ENCODE assay signal across 25 cellular contexts in genomic region chr5:127599321-127599720, GRCh38. TPM values are rescaled to one million over a fixed set of nuclear protein-coding genes. Genes with fewer than 3 reads are reported as not detected.
"Had no signal": no experiment of that assay in that cellular context is flagged by ENCODE, and none has a peak within 500 bp of the region (broad histone marks: within the 10 kb centered on the region; RNA-seq: fewer than 3 reads in every experiment).

No MANE protein-coding gene starts in this region.

- H3K27me3 ChIP-seq: esophagus squamous epithelium, hepatocyte, tibial nerve, upper lobe of right lung, vagina had no signal

- H3K36me3 Mint-ChIP-seq: naive thymus-derived CD4-positive, alpha-beta T cell had no signal

- H3K9me3 Mint-ChIP-seq: neural crest cell had no signal

- H3K36me3 ChIP-seq: esophagus squamous epithelium, tibial nerve, upper lobe of right lung, vagina had no signal

- H3K27ac ChIP-seq: epithelial cell of prostate, esophagus squamous epithelium, hepatocyte, tibial nerve, upper lobe of right lung, vagina had no signal

- H3K4me1 ChIP-seq: esophagus squamous epithelium, upper lobe of right lung, vagina had no signal

- H3K4me3 Mint-ChIP-seq: naive thymus-derived CD4-positive, alpha-beta T cell; neural crest cell had no signal

- H3K27ac Mint-ChIP-seq: naive thymus-derived CD4-positive, alpha-beta T cell had no signal

- H3K9me3 ChIP-seq: esophagus squamous epithelium, tibial nerve, upper lobe of right lung, vagina had no signal

- H3K4me3 ChIP-seq: esophagus squamous epithelium, hepatocyte, smooth muscle cell, tibial nerve, upper lobe of right lung, vagina had no signal

- DNase-seq: cortex of kidney; effector memory CD4-positive, alpha-beta T cell; esophagus squamous epithelium; foreskin fibroblast; head of caudate nucleus; kidney; mammary epithelial cell; naive thymus-derived CD4-positive, alpha-beta T cell; stimulated activated CD4-positive, alpha-beta T cell treated with anti-CD3 and anti-CD28 coated beads, Interleukin-2, amount 100 ng/mL, for 48 hours; stimulated activated naive CD4-positive, alpha-beta T cell treated with Interleukin-2 at 50 U/mL for 16 hours; upper lobe of right lung had no signal

- FAIRE-seq: kidney had no signal

RNA-seq across cellular contexts. Expression of gene CTXN3, which starts 49.6 kb away (rescaled TPM):
- total RNA-seq: chondrocyte; hepatocyte; left lobe of liver; lower leg skin; mammary epithelial cell; mesenteric fat pad; mononuclear cell; naive thymus-derived CD4-positive, alpha-beta T cell; neural crest cell; osteocyte; posterior vena cava; right cardiac atrium; smooth muscle cell; tibial nerve; upper lobe of right lung; vagina had no signal
- polyA plus RNA-seq: hepatocyte; mammary epithelial cell; naive thymus-derived CD4-positive, alpha-beta T cell; right cardiac atrium; smooth muscle cell had no signal
